33 cellular contexts compared by ENCODE assay signal in genomic region chr16:86325895-86326294, GRCh38.
"Had no signal": no experiment of that assay in that cellular context is flagged by ENCODE, and none has a peak within 500 bp of the region (broad histone marks: within the 10 kb centered on the region; RNA-seq: fewer than 3 reads in every experiment).

No MANE protein-coding gene starts in this region.

- DNase-seq: activated B cell treated with CpG ODN at 0.5 μM for 24 hours; activated CD4-positive, alpha-beta T cell treated with anti-CD3 and anti-CD28 coated beads for 48 hours; activated CD4-positive, alpha-beta T cell treated with anti-CD3 and anti-CD28 coated beads, Interleukin-2, amount 50 U/mL, for 1 hour; activated CD4-positive, alpha-beta T cell treated with anti-CD3 and anti-CD28 coated beads, Interleukin-2, amount 50 U/mL, for 48 hours; activated CD8-positive, alpha-beta memory T cell treated with anti-CD3 and anti-CD28 coated beads for 24 hours; activated CD8-positive, alpha-beta T cell treated with anti-CD3 and anti-CD28 coated beads for 36 hours; activated effector memory CD4-positive, alpha-beta T cell treated with Interleukin-2 at 50 U/mL for 16 hours; activated gamma-delta T cell treated with Interleukin-2 at 50 U/mL for 16 hours; activated naive CD4-positive, alpha-beta T cell treated with anti-CD3 and anti-CD28 coated beads, Interleukin-2, amount 50 U/mL, for 16 hours; activated naive CD4-positive, alpha-beta T cell treated with Interleukin-2 at 50 U/mL for 16 hours; activated T-cell treated with anti-CD3 and anti-CD28 coated beads, Interleukin-2, amount 50 U/mL, for 4 hours; amniotic stem cell; anterior cingulate cortex; brain microvascular endothelial cell; dorsolateral prefrontal cortex; effector memory CD4-positive, alpha-beta T cell; endodermal cell; foreskin fibroblast; heart right ventricle; T-helper 17 cell; T1000; WERI-Rb-1 had no signal

- H3K9me3 Mint-ChIP-seq: activated T-cell treated with anti-CD3 and anti-CD28 coated beads, Interleukin-2, amount 50 U/mL, for 4 hours; central memory CD8-positive, alpha-beta T cell; dendritic cell treated with granulocyte-macrophage colony-stimulating factor and Interleukin-4, amounts not matched to agents 40 ng/mL and 50 ng/mL, for 4 days; T-helper 2 cell treated with Interferon-gamma antibody and Interleukin-4, amounts not matched to agents 5 μg/mL and 100 μg/mL, for 36 hours had no signal

- H3K4me3 Mint-ChIP-seq: activated B cell treated with CpG ODN at 0.5 μM for 24 hours; activated CD8-positive, alpha-beta T cell treated with anti-CD3 and anti-CD28 coated beads for 36 hours; activated naive CD8-positive, alpha-beta T cell; activated T-cell treated with anti-CD3 and anti-CD28 coated beads, Interleukin-2, amount 50 U/mL, for 4 hours; activated T-helper 17 cell treated with anti-CD3 and anti-CD28 coated beads, Interleukin-2, amount 50 U/mL, for 72 hours; central memory CD8-positive, alpha-beta T cell; dendritic cell treated with granulocyte-macrophage colony-stimulating factor and Interleukin-4, amounts not matched to agents 40 ng/mL and 50 ng/mL, for 4 days; endodermal cell; T-helper 17 cell; T-helper 2 cell treated with Interferon-gamma antibody and Interleukin-4, amounts not matched to agents 5 μg/mL and 100 μg/mL, for 36 hours had no signal

- FAIRE-seq: astrocyte, bronchial epithelial cell, frontal cortex had no signal

- H3K27ac Mint-ChIP-seq: activated B cell treated with CpG ODN at 0.5 μM for 24 hours; activated CD8-positive, alpha-beta T cell treated with anti-CD3 and anti-CD28 coated beads for 36 hours; activated naive CD8-positive, alpha-beta T cell; activated T-helper 17 cell treated with anti-CD3 and anti-CD28 coated beads, Interleukin-2, amount 50 U/mL, for 72 hours; dendritic cell treated with granulocyte-macrophage colony-stimulating factor and Interleukin-4, amounts not matched to agents 40 ng/mL and 50 ng/mL, for 4 days; endodermal cell; T-helper 17 cell; T-helper 2 cell treated with Interferon-gamma antibody and Interleukin-4, amounts not matched to agents 5 μg/mL and 100 μg/mL, for 36 hours had no signal

- ATAC-seq: activated CD4-positive, CD25-positive, alpha-beta regulatory T cell treated with anti-CD3 and anti-CD28 coated beads, Interleukin-2, amount 50 U/mL, for 24 hours; activated CD8-positive, alpha-beta T cell treated with anti-CD3 and anti-CD28 coated beads for 36 hours; activated T-cell treated with anti-CD3 and anti-CD28 coated beads, Interleukin-2, amount 50 U/mL, for 4 hours; activated T-helper 17 cell treated with anti-CD3 and anti-CD28 coated beads, Interleukin-2, amount 50 U/mL, for 72 hours; esophagus mucosa; heart right ventricle; T-helper 17 cell had no signal

- H3K4me3 ChIP-seq: coronary artery, dorsolateral prefrontal cortex, heart right ventricle had no signal

- H3K4me1 ChIP-seq: heart right ventricle had no signal

- H3K36me3 ChIP-seq: brain microvascular endothelial cell, heart right ventricle, WERI-Rb-1 had no signal

- H3K36me3 Mint-ChIP-seq: activated naive CD8-positive, alpha-beta T cell had no signal

- H3K27ac ChIP-seq: brain microvascular endothelial cell, coronary artery, dorsolateral prefrontal cortex, heart right ventricle, WERI-Rb-1 had no signal

- H3K4me1 Mint-ChIP-seq: activated B cell treated with CpG ODN at 0.5 μM for 24 hours; activated T-helper 17 cell treated with anti-CD3 and anti-CD28 coated beads, Interleukin-2, amount 50 U/mL, for 72 hours; central memory CD8-positive, alpha-beta T cell; T-helper 17 cell had no signal
